Comparison of ENCODE assay signal across 14 cellular contexts in the genomic region with DNA sequence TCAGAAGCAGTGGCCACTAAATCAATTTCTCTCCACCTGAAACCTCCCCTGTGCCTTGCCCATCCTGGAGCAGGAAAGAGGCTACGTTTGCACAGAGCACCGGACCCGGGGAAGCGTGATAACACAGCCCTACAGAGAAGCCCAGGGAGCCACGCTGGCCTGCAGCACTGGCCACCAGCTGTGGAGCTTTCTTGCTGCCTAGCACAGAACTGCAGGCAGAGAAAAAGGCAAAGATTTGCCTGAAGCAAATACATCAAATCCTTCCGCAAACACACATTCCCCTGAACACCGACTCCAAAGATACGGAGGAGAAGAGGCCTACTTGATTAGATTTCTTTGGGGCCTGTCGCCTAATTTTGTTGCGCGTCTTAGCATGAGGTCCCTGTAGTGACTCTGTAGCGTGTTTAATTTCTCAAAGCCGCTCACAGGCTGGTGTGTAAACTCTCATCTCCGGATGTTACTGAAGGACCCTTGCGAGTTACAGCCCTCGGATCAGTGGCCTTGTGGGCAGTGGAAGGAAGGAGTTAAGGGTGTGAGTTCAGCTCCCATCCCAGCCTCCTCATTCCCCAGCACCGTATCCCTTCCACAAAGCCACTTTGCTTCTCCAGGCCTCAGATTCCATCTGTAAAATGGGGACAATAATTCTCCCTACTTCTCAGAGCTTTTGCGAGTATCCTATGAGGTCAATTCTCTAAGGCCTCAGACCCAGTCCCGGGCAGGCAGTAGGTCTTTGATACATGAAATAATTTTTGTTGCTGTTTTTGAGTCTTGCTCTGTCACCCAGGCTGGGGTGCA.
A peak's percentile ranks its signal among the peaks of the same experiment; 100 is the strongest.
DNase-seq lines count a peak whose midpoint lies in the region; TF ChIP-seq lines count a peak whose summit lies in the region.
"Had no signal": no experiment of that assay in that cellular context is flagged by ENCODE, and none has a peak within 500 bp of the region (broad histone marks: within the 10 kb centered on the region; RNA-seq: fewer than 3 reads in every experiment).

No MANE protein-coding gene starts in this region.

- H4K20me1 ChIP-seq in GM23248 (ENCODE audit: insufficient read depth), result no peaks in the 10 kb centered on the region

- H3K27me3 ChIP-seq in GM23248 (replicated peaks; ENCODE audit: insufficient read depth) (no peaks in the 10 kb centered on the region), ascending aorta (no peaks in the 10 kb centered on the region), subcutaneous abdominal adipose tissue (ENCODE audit: control insufficient read depth in 5 of 5, insufficient read depth in 4 of 5, low read length in 5 of 5) (no peaks in the 10 kb centered on the region)
- H3K27me3 ChIP-seq: pancreas had no signal

- intact Hi-C loops in ascending aorta (cut with DNase I), result loop anchor here (5.0 kb wide), 1 partner anchor 223 kb away; no protein-coding TSS in a partner anchor

- WGBS in GM23248 (ENCODE audit: low coverage in 1 of 2, low lambda C conversion rate in 2 of 2, missing lambda C conversion rate in 2 of 2), 2 experiments, result 76 to 78% methylated on average over 19 of the region's 19 CpGs
- 82 to 85% methylated on average over 14 to 15 of the region's 19 CpGs for WGBS in mesodermal cell (ENCODE audit: insufficient coverage in 2 of 2), 2 experiments

- in situ Hi-C loops in GM23248 (cut with MboI), result loop anchor here (10.0 kb wide), 1 partner anchor 305 kb away; a partner anchor contains a TSS

- no peak for TF ChIP-seq CTCF in ascending aorta (IDR thresholded peaks at IDR 0.05)

- peak overlapping the region; percentile 11; the same call in 1 of the 2 replicates for H3K9ac ChIP-seq in GM23248
- no peak overlapping the region for H3K9ac ChIP-seq in subcutaneous abdominal adipose tissue (ENCODE audit: low read length in 5 of 5)

- peaks cover 3% of the 10 kb centered on the region; the same call in 1 of the 2 replicates for H3K79me2 ChIP-seq in GM23248 (ENCODE audit: insufficient read depth)

- 0 out of 2 replicates have a peak overlapping the region, but pooled peaks have one; percentile 21 for H2AFZ ChIP-seq in GM23248

- no peaks in the 10 kb centered on the region for H3K9me2 ChIP-seq in GM23248 (ENCODE audit: insufficient read depth)

- peaks cover 21% of the 10 kb centered on the region for H3F3A ChIP-seq in GM23248 (ENCODE audit: insufficient read depth)

- no peak overlapping the region for H3K4me2 ChIP-seq in GM23248 (ENCODE audit: unreplicated experiment)

- DNase-seq in GM23248, result no peak
- no peak for DNase-seq in ascending aorta (ENCODE audit: low spot score in 2 of 2)
- DNase-seq in T-helper 2 cell, result no peak
- DNase-seq in NCI-H1436 (lab: John Stamatoyannopoulos, UW), result no peak
- no peak for DNase-seq in stimulated activated naive CD4-positive, alpha-beta T cell treated with Interleukin-2 at 50 U/mL for 16 hours (lab: John Stamatoyannopoulos, UW)
- DNase-seq: activated naive CD8-positive, alpha-beta T cell treated with anti-CD3 and anti-CD28 coated beads for 36 hours; foreskin keratinocyte; MV-4-11; NCI-H524 treated with DMSO at 0.1 percent for 48 hours; pancreas; stimulated activated CD4-positive, alpha-beta T cell treated with anti-CD3 and anti-CD28 coated beads, Interleukin-2, amount 100 ng/mL, for 48 hours; stimulated activated naive B cell treated with anti-CD40 and anti-IgM and Interleukin-4, amounts not matched to agents 10 μg/mL and 1 μg/mL and 100 μg/mL, for 72 hours had no signal

- no peaks in the 10 kb centered on the region for H3K36me3 ChIP-seq in GM23248 (ENCODE audit: low read depth)
- no peaks in the 10 kb centered on the region for H3K36me3 ChIP-seq in ascending aorta
- H3K36me3 ChIP-seq in mesodermal cell (ENCODE audit: control insufficient read depth, insufficient read depth, low read length), result no peaks in the 10 kb centered on the region
- H3K36me3 ChIP-seq in subcutaneous abdominal adipose tissue (ENCODE audit: control insufficient read depth in 5 of 5, insufficient read depth in 5 of 5, low read length in 5 of 5), result no peaks in the 10 kb centered on the region
- H3K36me3 ChIP-seq: pancreas had no signal

- H3K4me3 ChIP-seq in GM23248 (no peak overlapping the region), ascending aorta (no peak overlapping the region), mesodermal cell (ENCODE audit: extremely low read depth, insufficient read depth, low read length, poor library complexity, severe bottlenecking) (no peak overlapping the region), subcutaneous abdominal adipose tissue (ENCODE audit: low read depth in 1 of 5, low read length in 5 of 5) (no peak overlapping the region)
- H3K4me3 ChIP-seq: pancreas had no signal

- H3K9me3 ChIP-seq in GM23248 (ENCODE audit: low read depth) (no peaks in the 10 kb centered on the region), ascending aorta (no peaks in the 10 kb centered on the region), mesodermal cell (ENCODE audit: control insufficient read depth, low read length) (peaks cover 12% of the 10 kb centered on the region), subcutaneous abdominal adipose tissue (ENCODE audit: control insufficient read depth in 5 of 5, low read length in 5 of 5) (peaks cover 0 to 6% (median 4%) of the 10 kb centered on the region in 5 donors)
- H3K9me3 ChIP-seq: pancreas had no signal

- H3K4me1 ChIP-seq in GM23248 (ENCODE audit: insufficient read depth), result peaks cover 31% of the 10 kb centered on the region
- H3K4me1 ChIP-seq in ascending aorta, result peaks cover 10 to 35% of the 10 kb centered on the region in 2 donors
- H3K4me1 ChIP-seq in mesodermal cell (ENCODE audit: control insufficient read depth, insufficient read depth, low read length, poor library complexity, severe bottlenecking), result peaks cover 47% of the 10 kb centered on the region
- peaks cover 8 to 53% (median 47%) of the 10 kb centered on the region in 5 donors for H3K4me1 ChIP-seq in subcutaneous abdominal adipose tissue (ENCODE audit: control insufficient read depth in 5 of 5, insufficient read depth in 5 of 5, low read length in 5 of 5)

- H3K27ac ChIP-seq in GM23248 (no peak overlapping the region), ascending aorta (peak overlapping the region; percentile 98 to 100), mesodermal cell (ENCODE audit: low read depth, low read length, severe bottlenecking) (peak overlapping the region; percentile 41), subcutaneous abdominal adipose tissue (ENCODE audit: low read depth, low read length) (peak overlapping the region; percentile 100)
- H3K27ac ChIP-seq: foreskin keratinocyte had no signal
